Comparison of ENCODE assay signal across 1 cellular context in genomic region chr3:4999626-5000184, GRCh38.
TF ChIP-seq lines count a peak whose summit lies in the region.

No MANE protein-coding gene starts in this region.

TF ChIP-seq in K562, 482 proteins besides CTCF, POLR2A, EP300 and RAD21 (continued from another document and continues in another):
- TF ChIP-seq E2F1 (CRISPR knock-in tag; IDR thresholded peaks at IDR 0.05), result peak; percentile 55; the same call in 1 of the 2 replicates
- peak in 1 of 2 experiments; percentile 22 for TF ChIP-seq AFF1 (IDR thresholded peaks at IDR 0.05; ENCODE audit: low read depth in 1 of 2, partially characterized antibody in 2 of 2)
- TF ChIP-seq, protein P1, sequence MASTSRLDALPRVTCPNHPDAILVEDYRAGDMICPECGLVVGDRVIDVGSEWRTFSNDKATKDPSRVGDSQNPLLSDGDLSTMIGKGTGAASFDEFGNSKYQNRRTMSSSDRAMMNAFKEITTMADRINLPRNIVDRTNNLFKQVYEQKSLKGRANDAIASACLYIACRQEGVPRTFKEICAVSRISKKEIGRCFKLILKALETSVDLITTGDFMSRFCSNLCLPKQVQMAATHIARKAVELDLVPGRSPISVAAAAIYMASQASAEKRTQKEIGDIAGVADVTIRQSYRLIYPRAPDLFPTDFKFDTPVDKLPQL (IDR thresholded peaks at IDR 0.05; ENCODE audit: extremely low read depth, insufficient read length), result no peak
- no peak for TF ChIP-seq MCM2 (IDR thresholded peaks at IDR 0.05; ENCODE audit: low read depth)
- TF ChIP-seq KLF16 (IDR thresholded peaks at IDR 0.05), result no peak
- no peak for TF ChIP-seq KDM4B (IDR thresholded peaks at IDR 0.05; ENCODE audit: borderline replicate concordance in 2 of 2, low read depth in 1 of 2)
- TF ChIP-seq, protein P2, sequence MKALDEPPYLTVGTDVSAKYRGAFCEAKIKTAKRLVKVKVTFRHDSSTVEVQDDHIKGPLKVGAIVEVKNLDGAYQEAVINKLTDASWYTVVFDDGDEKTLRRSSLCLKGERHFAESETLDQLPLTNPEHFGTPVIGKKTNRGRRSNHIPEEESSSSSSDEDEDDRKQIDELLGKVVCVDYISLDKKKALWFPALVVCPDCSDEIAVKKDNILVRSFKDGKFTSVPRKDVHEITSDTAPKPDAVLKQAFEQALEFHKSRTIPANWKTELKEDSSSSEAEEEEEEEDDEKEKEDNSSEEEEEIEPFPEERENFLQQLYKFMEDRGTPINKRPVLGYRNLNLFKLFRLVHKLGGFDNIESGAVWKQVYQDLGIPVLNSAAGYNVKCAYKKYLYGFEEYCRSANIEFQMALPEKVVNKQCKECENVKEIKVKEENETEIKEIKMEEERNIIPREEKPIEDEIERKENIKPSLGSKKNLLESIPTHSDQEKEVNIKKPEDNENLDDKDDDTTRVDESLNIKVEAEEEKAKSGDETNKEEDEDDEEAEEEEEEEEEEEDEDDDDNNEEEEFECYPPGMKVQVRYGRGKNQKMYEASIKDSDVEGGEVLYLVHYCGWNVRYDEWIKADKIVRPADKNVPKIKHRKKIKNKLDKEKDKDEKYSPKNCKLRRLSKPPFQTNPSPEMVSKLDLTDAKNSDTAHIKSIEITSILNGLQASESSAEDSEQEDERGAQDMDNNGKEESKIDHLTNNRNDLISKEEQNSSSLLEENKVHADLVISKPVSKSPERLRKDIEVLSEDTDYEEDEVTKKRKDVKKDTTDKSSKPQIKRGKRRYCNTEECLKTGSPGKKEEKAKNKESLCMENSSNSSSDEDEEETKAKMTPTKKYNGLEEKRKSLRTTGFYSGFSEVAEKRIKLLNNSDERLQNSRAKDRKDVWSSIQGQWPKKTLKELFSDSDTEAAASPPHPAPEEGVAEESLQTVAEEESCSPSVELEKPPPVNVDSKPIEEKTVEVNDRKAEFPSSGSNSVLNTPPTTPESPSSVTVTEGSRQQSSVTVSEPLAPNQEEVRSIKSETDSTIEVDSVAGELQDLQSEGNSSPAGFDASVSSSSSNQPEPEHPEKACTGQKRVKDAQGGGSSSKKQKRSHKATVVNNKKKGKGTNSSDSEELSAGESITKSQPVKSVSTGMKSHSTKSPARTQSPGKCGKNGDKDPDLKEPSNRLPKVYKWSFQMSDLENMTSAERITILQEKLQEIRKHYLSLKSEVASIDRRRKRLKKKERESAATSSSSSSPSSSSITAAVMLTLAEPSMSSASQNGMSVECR (CRISPR knock-in tag; IDR thresholded peaks at IDR 0.05), result no peak
- peak in 1 of 2 experiments; percentile 39; a peak in 2 of 4 replicates for TF ChIP-seq KDM1A (IDR thresholded peaks at IDR 0.05)
- TF ChIP-seq ZNF586 (CRISPR knock-in tag; conservative IDR thresholded peaks at IDR 0.05), result no peak
- peak; percentile 65 for TF ChIP-seq GATA2 (CRISPR knock-in tag; IDR thresholded peaks at IDR 0.05)
- TF ChIP-seq, protein P3, sequence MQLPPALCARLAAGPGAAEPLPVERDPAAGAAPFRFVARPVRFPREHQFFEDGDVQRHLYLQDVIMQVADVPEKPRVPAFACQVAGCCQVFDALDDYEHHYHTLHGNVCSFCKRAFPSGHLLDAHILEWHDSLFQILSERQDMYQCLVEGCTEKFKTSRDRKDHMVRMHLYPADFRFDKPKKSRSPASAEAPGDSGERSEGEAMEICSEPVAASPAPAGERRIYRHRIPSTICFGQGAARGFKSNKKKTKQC (CRISPR knock-in tag; IDR thresholded peaks at IDR 0.05), result no peak
- TF ChIP-seq HES1 (IDR thresholded peaks at IDR 0.05; ENCODE audit: low read depth), result 0 out of 2 replicates have a peak, but pooled peaks have one; percentile 29
- 0 out of 2 replicates have a peak, but pooled peaks have one; percentile 12 for TF ChIP-seq FOXP1 (CRISPR knock-in tag; IDR thresholded peaks at IDR 0.05)
- TF ChIP-seq RUNX1 (IDR thresholded peaks at IDR 0.05; ENCODE audit: low read depth), result no peak
- 0 out of 3 replicates have a peak, but pooled peaks of 1 of the 2 experiments have one; percentile 39 for TF ChIP-seq CBX3 (IDR thresholded peaks at IDR 0.05; ENCODE audit: borderline replicate concordance in 1 of 2, low read length in 2 of 2)
- TF ChIP-seq, protein P4, sequence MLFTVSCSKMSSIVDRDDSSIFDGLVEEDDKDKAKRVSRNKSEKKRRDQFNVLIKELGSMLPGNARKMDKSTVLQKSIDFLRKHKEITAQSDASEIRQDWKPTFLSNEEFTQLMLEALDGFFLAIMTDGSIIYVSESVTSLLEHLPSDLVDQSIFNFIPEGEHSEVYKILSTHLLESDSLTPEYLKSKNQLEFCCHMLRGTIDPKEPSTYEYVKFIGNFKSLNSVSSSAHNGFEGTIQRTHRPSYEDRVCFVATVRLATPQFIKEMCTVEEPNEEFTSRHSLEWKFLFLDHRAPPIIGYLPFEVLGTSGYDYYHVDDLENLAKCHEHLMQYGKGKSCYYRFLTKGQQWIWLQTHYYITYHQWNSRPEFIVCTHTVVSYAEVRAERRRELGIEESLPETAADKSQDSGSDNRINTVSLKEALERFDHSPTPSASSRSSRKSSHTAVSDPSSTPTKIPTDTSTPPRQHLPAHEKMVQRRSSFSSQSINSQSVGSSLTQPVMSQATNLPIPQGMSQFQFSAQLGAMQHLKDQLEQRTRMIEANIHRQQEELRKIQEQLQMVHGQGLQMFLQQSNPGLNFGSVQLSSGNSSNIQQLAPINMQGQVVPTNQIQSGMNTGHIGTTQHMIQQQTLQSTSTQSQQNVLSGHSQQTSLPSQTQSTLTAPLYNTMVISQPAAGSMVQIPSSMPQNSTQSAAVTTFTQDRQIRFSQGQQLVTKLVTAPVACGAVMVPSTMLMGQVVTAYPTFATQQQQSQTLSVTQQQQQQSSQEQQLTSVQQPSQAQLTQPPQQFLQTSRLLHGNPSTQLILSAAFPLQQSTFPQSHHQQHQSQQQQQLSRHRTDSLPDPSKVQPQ (CRISPR knock-in tag; IDR thresholded peaks at IDR 0.05; ENCODE audit: borderline replicate concordance), result no peak; the same call in 1 of the 2 replicates
- 0 out of 2 replicates have a peak, but pooled peaks have one; percentile 48 for TF ChIP-seq HDGF (IDR thresholded peaks at IDR 0.05)
- TF ChIP-seq NCOA4 (IDR thresholded peaks at IDR 0.05; ENCODE audit: partially characterized antibody), result no peak
- TF ChIP-seq SMC3 (conservative IDR thresholded peaks at IDR 0.05; ENCODE audit: insufficient read depth, low read depth, low read length), result no peak
- TF ChIP-seq, protein P5, sequence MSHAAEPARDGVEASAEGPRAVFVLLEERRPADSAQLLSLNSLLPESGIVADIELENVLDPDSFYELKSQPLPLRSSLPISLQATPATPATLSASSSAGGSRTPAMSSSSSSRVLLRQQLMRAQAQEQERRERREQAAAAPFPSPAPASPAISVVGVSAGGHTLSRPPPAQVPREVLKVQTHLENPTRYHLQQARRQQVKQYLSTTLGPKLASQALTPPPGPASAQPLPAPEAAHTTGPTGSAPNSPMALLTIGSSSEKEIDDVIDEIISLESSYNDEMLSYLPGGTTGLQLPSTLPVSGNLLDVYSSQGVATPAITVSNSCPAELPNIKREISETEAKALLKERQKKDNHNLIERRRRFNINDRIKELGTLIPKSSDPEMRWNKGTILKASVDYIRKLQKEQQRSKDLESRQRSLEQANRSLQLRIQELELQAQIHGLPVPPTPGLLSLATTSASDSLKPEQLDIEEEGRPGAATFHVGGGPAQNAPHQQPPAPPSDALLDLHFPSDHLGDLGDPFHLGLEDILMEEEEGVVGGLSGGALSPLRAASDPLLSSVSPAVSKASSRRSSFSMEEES (CRISPR knock-in tag; IDR thresholded peaks at IDR 0.05), result peak; percentile 7; the same call in 1 of the 2 replicates
- TF ChIP-seq, protein P6, sequence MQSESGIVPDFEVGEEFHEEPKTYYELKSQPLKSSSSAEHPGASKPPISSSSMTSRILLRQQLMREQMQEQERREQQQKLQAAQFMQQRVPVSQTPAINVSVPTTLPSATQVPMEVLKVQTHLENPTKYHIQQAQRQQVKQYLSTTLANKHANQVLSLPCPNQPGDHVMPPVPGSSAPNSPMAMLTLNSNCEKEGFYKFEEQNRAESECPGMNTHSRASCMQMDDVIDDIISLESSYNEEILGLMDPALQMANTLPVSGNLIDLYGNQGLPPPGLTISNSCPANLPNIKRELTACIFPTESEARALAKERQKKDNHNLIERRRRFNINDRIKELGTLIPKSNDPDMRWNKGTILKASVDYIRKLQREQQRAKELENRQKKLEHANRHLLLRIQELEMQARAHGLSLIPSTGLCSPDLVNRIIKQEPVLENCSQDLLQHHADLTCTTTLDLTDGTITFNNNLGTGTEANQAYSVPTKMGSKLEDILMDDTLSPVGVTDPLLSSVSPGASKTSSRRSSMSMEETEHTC (IDR thresholded peaks at IDR 0.05), result no peak
- 0 out of 2 replicates have a peak, but pooled peaks have one; percentile 67 for TF ChIP-seq KLF6 (CRISPR knock-in tag; IDR thresholded peaks at IDR 0.05; ENCODE audit: borderline replicate concordance)
- no peak for TF ChIP-seq PHB (CRISPR knock-in tag; IDR thresholded peaks at IDR 0.05)
- TF ChIP-seq JUN (IDR thresholded peaks at IDR 0.05; ENCODE audit: borderline replicate concordance, low read depth, low read length), result no peak
- no peak for TF ChIP-seq JUN (CRISPR knock-in tag; IDR thresholded peaks at IDR 0.05; ENCODE audit: borderline replicate concordance)
- TF ChIP-seq, protein P7, sequence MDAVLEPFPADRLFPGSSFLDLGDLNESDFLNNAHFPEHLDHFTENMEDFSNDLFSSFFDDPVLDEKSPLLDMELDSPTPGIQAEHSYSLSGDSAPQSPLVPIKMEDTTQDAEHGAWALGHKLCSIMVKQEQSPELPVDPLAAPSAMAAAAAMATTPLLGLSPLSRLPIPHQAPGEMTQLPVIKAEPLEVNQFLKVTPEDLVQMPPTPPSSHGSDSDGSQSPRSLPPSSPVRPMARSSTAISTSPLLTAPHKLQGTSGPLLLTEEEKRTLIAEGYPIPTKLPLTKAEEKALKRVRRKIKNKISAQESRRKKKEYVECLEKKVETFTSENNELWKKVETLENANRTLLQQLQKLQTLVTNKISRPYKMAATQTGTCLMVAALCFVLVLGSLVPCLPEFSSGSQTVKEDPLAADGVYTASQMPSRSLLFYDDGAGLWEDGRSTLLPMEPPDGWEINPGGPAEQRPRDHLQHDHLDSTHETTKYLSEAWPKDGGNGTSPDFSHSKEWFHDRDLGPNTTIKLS (IDR thresholded peaks at IDR 0.05; ENCODE audit: borderline replicate concordance, low read depth), result no peak
- TF ChIP-seq SMARCA4 (IDR thresholded peaks at IDR 0.05), result peak; percentile 57; the same call in 1 of the 2 replicates
- TF ChIP-seq ZNF23 (CRISPR knock-in tag; IDR thresholded peaks at IDR 0.05), result peak; percentile 66; the same call in 1 of the 2 replicates
- TF ChIP-seq TAF1 (IDR thresholded peaks at IDR 0.05; ENCODE audit: control insufficient read depth, extremely low read depth, insufficient read depth, low read length, severe bottlenecking), result no peak
- TF ChIP-seq IRF2 (CRISPR knock-in tag; IDR thresholded peaks at IDR 0.05), result no peak
- TF ChIP-seq, protein P8, sequence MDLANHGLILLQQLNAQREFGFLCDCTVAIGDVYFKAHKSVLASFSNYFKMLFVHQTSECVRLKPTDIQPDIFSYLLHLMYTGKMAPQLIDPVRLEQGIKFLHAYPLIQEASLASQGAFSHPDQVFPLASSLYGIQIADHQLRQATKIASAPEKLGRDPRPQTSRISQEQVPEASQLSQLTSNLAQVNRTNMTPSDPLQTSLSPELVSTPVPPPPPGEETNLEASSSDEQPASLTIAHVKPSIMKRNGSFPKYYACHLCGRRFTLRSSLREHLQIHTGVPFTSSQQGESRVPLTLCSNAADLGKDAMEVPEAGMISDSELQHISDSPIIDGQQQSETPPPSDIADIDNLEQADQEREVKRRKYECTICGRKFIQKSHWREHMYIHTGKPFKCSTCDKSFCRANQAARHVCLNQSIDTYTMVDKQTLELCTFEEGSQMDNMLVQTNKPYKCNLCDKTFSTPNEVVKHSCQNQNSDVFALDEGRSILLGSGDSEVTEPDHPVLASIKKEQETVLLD (IDR thresholded peaks at IDR 0.05), result peak; percentile 43; the same call in 1 of the 2 replicates
- TF ChIP-seq ZFX (CRISPR knock-in tag; IDR thresholded peaks at IDR 0.05), result peak; percentile 61
- TF ChIP-seq ZNF57 (CRISPR knock-in tag; IDR thresholded peaks at IDR 0.05), result peak; percentile 22; the same call in 1 of the 2 replicates
- no peak; the same call in 1 of the 2 replicates for TF ChIP-seq MTA3 (IDR thresholded peaks at IDR 0.05; ENCODE audit: borderline replicate concordance)
- no peak for TF ChIP-seq SREBF2 (CRISPR knock-in tag; IDR thresholded peaks at IDR 0.05)
